Comparison of ENCODE assay signal across 22 cellular contexts in genomic region chr17:80466188-80466705, GRCh38. TPM values are rescaled to one million over a fixed set of nuclear protein-coding genes. Genes with fewer than 3 reads are reported as not detected.
"Had no signal": no experiment of that assay in that cellular context is flagged by ENCODE, and none has a peak within 500 bp of the region (broad histone marks: within the 10 kb centered on the region; RNA-seq: fewer than 3 reads in every experiment).

No MANE protein-coding gene starts in this region.

- ATAC-seq: SK-N-SH treated with all-trans-retinoic acid at 6 μM for 48 hours had no signal

- H3K36me3 ChIP-seq: SJCRH30 had no signal

- DNase-seq: KBM-7, MV-4-11, NCI-H1048, NCI-H1105, NCI-H1417, NCI-H1436 treated with DMSO at 0.1 percent for 48 hours, NCI-H1694, NCI-H187 treated with DMSO at 0.1 percent for 48 hours, NCI-H2029 treated with DMSO at 0.1 percent for 48 hours, NCI-H2171 treated with DMSO at 0.1 percent for 48 hours, NCI-H345, NCI-H446 treated with DMSO at 0.1 percent for 48 hours, NCI-H524, NCI-H526 treated with DMSO at 0.1 percent for 48 hours, NCI-H748 treated with DMSO at 0.1 percent for 48 hours, SHP77 treated with DMSO at 0.1 percent for 48 hours, SJCRH30, T-helper 1 cell had no signal

- H3K4me3 ChIP-seq: SJCRH30 had no signal

- H3K9me3 ChIP-seq: SJCRH30 had no signal

- H3K27ac ChIP-seq: HL-60, RWPE1, SJCRH30 had no signal

RNA-seq across cellular contexts. Expression of gene NPTX1, which starts 10.2 kb away (rescaled TPM):
- total RNA-seq: MCF 10A, SJCRH30 had no signal
